11 cellular contexts compared by ENCODE assay signal in genomic region chr20:58457083-58457680, GRCh38. TPM values are rescaled to one million over a fixed set of nuclear protein-coding genes. Genes with fewer than 3 reads are reported as not detected.
DNase-seq lines count a peak whose midpoint lies in the region; ATAC-seq and TF ChIP-seq lines count a peak whose summit lies in the region.
"Had no signal": no experiment of that assay in that cellular context is flagged by ENCODE, and none has a peak within 500 bp of the region (broad histone marks: within the 10 kb centered on the region; RNA-seq: fewer than 3 reads in every experiment).

No MANE protein-coding gene starts in this region.

- peaks cover 7 to 28% (median 23%) of the 10 kb centered on the region in 11 experiments; a peak in 19 of 22 replicates for H3K36me3 ChIP-seq in BLaER1 treated with 17β-estradiol and CSF1 and Interleukin-3, amounts not matched to agents 10 nM and 100 nM
- H3K36me3 ChIP-seq in aorta (ENCODE audit: control insufficient read depth in 1 of 2, insufficient read depth in 2 of 2, low read length in 1 of 2) = peaks cover 0 to 1% of the 10 kb centered on the region in 2 donors
- H3K36me3 ChIP-seq in thyroid gland = no peaks in the 10 kb centered on the region

- H4K20me1 ChIP-seq in BLaER1 treated with 17β-estradiol and CSF1 and Interleukin-3, amounts not matched to agents 10 nM and 100 nM = peaks cover 5 to 43% (median 30%) of the 10 kb centered on the region in 11 experiments; a peak in 20 of 22 replicates

- H3K27me3 ChIP-seq in BLaER1 treated with 17β-estradiol and CSF1 and Interleukin-3, amounts not matched to agents 10 nM and 100 nM = no peaks in the 10 kb centered on the region
- no peaks in the 10 kb centered on the region for H3K27me3 ChIP-seq in aorta (ENCODE audit: control insufficient read depth in 1 of 2, insufficient read depth in 2 of 2, low read length in 1 of 2)
- H3K27me3 ChIP-seq in thyroid gland = no peaks in the 10 kb centered on the region

- no peak overlapping the region for H3K4me3 ChIP-seq in BLaER1 treated with 17β-estradiol and CSF1 and Interleukin-3, amounts not matched to agents 10 nM and 100 nM
- H3K4me3 ChIP-seq in aorta (ENCODE audit: low read length in 2 of 2) (no peak overlapping the region), thyroid gland (replicated peaks in 1 of 3) (no peak overlapping the region)

- H3K9me3 ChIP-seq in BLaER1 treated with 17β-estradiol and CSF1 and Interleukin-3, amounts not matched to agents 10 nM and 100 nM (replicated peaks in 1 of 11) = peaks cover 23 to 34% (median 30%) of the 10 kb centered on the region in 11 experiments
- H3K9me3 ChIP-seq in aorta (ENCODE audit: control insufficient read depth, low read length) (no peaks in the 10 kb centered on the region), thyroid gland (no peaks in the 10 kb centered on the region)

- no peak overlapping the region for H3K9ac ChIP-seq in BLaER1 treated with 17β-estradiol and CSF1 and Interleukin-3, amounts not matched to agents 10 nM and 100 nM

- H3K4me1 ChIP-seq in BLaER1 treated with 17β-estradiol and CSF1 and Interleukin-3, amounts not matched to agents 10 nM and 100 nM = peaks cover 23 to 43% (median 41%) of the 10 kb centered on the region in 10 experiments
- H3K4me1 ChIP-seq in aorta (ENCODE audit: control insufficient read depth in 1 of 2, insufficient read depth in 2 of 2, low read length in 2 of 2) (no peaks in the 10 kb centered on the region), thyroid gland (peaks cover 16 to 21% of the 10 kb centered on the region in 2 donors)

- 95% methylated on average over 14 of the region's 14 CpGs for WGBS in aorta, 2 donors
- 91 to 92% methylated on average over 10 to 14 of the region's 14 CpGs for WGBS in thyroid gland, 2 donors

- DNase-seq in HS-5 (ENCODE audit: low read depth) (peak; percentile 66), T1000 (lab: John Stamatoyannopoulos, UW) (peak; percentile 83), iris pigment epithelial cell (ENCODE audit: low read depth) (peak; percentile 86), NCI-H1694 (lab: John Stamatoyannopoulos, UW) (no peak), NOMO-1 treated with DMSO at 0.1 percent for 48 hours (lab: John Stamatoyannopoulos, UW; ENCODE audit: unreplicated experiment) (no peak), aorta (no peak), thyroid gland (no peak)
- DNase-seq: SIG-M5 had no signal

- no peak for TF ChIP-seq POLR2A in thyroid gland (IDR thresholded peaks at IDR 0.05)

- intact Hi-C loops in aorta (cut with DNase I) (no loop called here), thyroid gland (cut with DNase I) (loop anchor here (10.0 kb wide), 1 partner anchor 152 kb away; the partner anchor contains the start of gene RAB22A)

- TF ChIP-seq CTCF in thyroid gland (IDR thresholded peaks at IDR 0.05) = no peak

- H3K27ac ChIP-seq in BLaER1 treated with 17β-estradiol and CSF1 and Interleukin-3, amounts not matched to agents 10 nM and 100 nM = no peak overlapping the region
- H3K27ac ChIP-seq in aorta (ENCODE audit: low read depth in 1 of 2, low read length in 2 of 2) (no peak overlapping the region), thyroid gland (no peak overlapping the region)

- no peak for ATAC-seq in aorta (ENCODE audit: low FRiP score)

- H3K4me2 ChIP-seq in BLaER1 treated with 17β-estradiol and CSF1 and Interleukin-3, amounts not matched to agents 10 nM and 100 nM = peak overlapping the region in 10 of 11 experiments; percentile 24 to 90 (median 80); a peak in 15 of 22 replicates

RNA-seq across cellular contexts. Expression of gene APCDD1L, which starts 58.0 kb away (rescaled TPM):
- total RNA-seq in aorta = 10 to 100 TPM in 1 of 2 donors, 1 to 10 TPM in 1; 1.7 to 14.6 TPM
- polyA plus RNA-seq in aorta = 1 to 10 TPM; 1.3 to 2.4 TPM
- total RNA-seq in thyroid gland = under 1 TPM in 1 of 4 donors, not detected in 3; 0.11 TPM
- total RNA-seq: mononuclear cell had no signal
- polyA plus RNA-seq: CD14-positive monocyte had no signal

Comparison
In these comparisons a context has a peak if more than half of its experiments do, and no peak if none do; other contexts are left out.
1. DNase-seq: peak in HS-5 (single experiment), T1000 (single experiment) and iris pigment epithelial cell (single experiment); none in NCI-H1694 (single experiment), NOMO-1 treated with DMSO at 0.1 percent for 48 hours (single experiment), aorta (0 of 2) and thyroid gland (0 of 2).